In genomic region chr3:158920375-158920774, GRCh38 we compare ENCODE assay signal across 23 cellular contexts.
A peak's percentile ranks its signal among the peaks of the same experiment; 100 is the strongest.
DNase-seq lines count a peak whose midpoint lies in the region; TF ChIP-seq lines count a peak whose summit lies in the region.
"Had no signal": no experiment of that assay in that cellular context is flagged by ENCODE, and none has a peak within 500 bp of the region (broad histone marks: within the 10 kb centered on the region; RNA-seq: fewer than 3 reads in every experiment).

No MANE protein-coding gene starts in this region.

- H3K4me3 ChIP-seq in astrocyte of the spinal cord (ENCODE audit: low read depth, low read length): no peak overlapping the region
- H3K4me3 ChIP-seq in mesenchymal stem cell (ENCODE audit: insufficient read depth in 1 of 2, low read depth in 1 of 2, low read length in 2 of 2): no peak overlapping the region
- no peak overlapping the region for H3K4me3 ChIP-seq in tibial nerve
- H3K4me3 ChIP-seq: HAP-1, left lung, pancreas, smooth muscle cell had no signal

- no peak overlapping the region for H3K4me2 ChIP-seq in mesenchymal stem cell (ENCODE audit: low read length, poor library complexity, severe bottlenecking)
- H3K4me2 ChIP-seq: SK-N-SH, smooth muscle cell had no signal

- H3K27ac ChIP-seq in mesenchymal stem cell (ENCODE audit: low read length, poor library complexity, severe bottlenecking): no peak overlapping the region
- H3K27ac ChIP-seq in tibial nerve: no peak overlapping the region
- H3K27ac ChIP-seq: brain microvascular endothelial cell, left lung, pancreas had no signal

- no peak overlapping the region for H2BK12ac ChIP-seq in mesenchymal stem cell (ENCODE audit: low read length in 2 of 2)

- H2BK120ac ChIP-seq in mesenchymal stem cell (ENCODE audit: low read depth, low read length): no peak overlapping the region

- peak; percentile 31 for DNase-seq in EL
- peak; percentile 61 for DNase-seq in M059J (ENCODE audit: low read depth)
- DNase-seq in astrocyte of the spinal cord (ENCODE audit: low read depth, low spot score): peak; percentile 7
- peak; percentile 6 for DNase-seq in mesenchymal stem cell
- DNase-seq in tibial nerve (ENCODE audit: low spot score in 2 of 2): no peak
- DNase-seq in amniotic stem cell (lab: John Stamatoyannopoulos, UW): no peak
- DNase-seq in SIG-M5 treated with dmso at 0.1 percent for 504 hours (lab: John Stamatoyannopoulos, UW; ENCODE audit: unreplicated experiment): no peak
- DNase-seq: ACHN; activated CD4-positive, CD25-positive, alpha-beta regulatory T cell; activated CD8-positive, alpha-beta memory T cell treated with anti-CD3 and anti-CD28 coated beads, Interleukin-2, amount 10 ng/mL, durations not matched to agents 7 days and 5 days; activated naive CD4-positive, alpha-beta T cell; activated T-cell treated with anti-CD3 and anti-CD28 coated beads, Interleukin-2, amount 50 U/mL, for 72 hours; brain microvascular endothelial cell; IMR-90; left lung; NCI-H1048; NCI-H1694; pancreas; SK-N-SH; stimulated activated CD4-positive, alpha-beta T cell treated with anti-CD3 and anti-CD28 coated beads, Interleukin-1b, Interleukin-23, amount 100 ng/mL, for 48 hours; stimulated activated naive CD4-positive, alpha-beta T cell treated with Interleukin-2 at 50 U/mL for 16 hours had no signal

- H3K4ac ChIP-seq in mesenchymal stem cell (ENCODE audit: low read depth in 1 of 2, low read length in 2 of 2): no peak overlapping the region

- no peak overlapping the region for H2BK15ac ChIP-seq in mesenchymal stem cell (ENCODE audit: low read depth, poor library complexity, severe bottlenecking)

- H3K4me1 ChIP-seq in mesenchymal stem cell (ENCODE audit: control insufficient read depth, insufficient read depth, low read depth, low read length) (no peaks in the 10 kb centered on the region), tibial nerve (no peaks in the 10 kb centered on the region)
- H3K4me1 ChIP-seq: left lung, pancreas had no signal

- H3K79me1 ChIP-seq in mesenchymal stem cell (replicated peaks; ENCODE audit: low read length, poor library complexity, severe bottlenecking): no peaks in the 10 kb centered on the region

- TF ChIP-seq POLR2A in tibial nerve (IDR thresholded peaks at IDR 0.05): no peak

- H3K9me3 ChIP-seq in mesenchymal stem cell (ENCODE audit: control insufficient read depth, low read length) (no peaks in the 10 kb centered on the region), tibial nerve (no peaks in the 10 kb centered on the region)
- H3K9me3 ChIP-seq: HAP-1, left lung, SK-N-SH had no signal

- H3K18ac ChIP-seq in mesenchymal stem cell (ENCODE audit: low read depth in 1 of 2, low read length in 2 of 2): no peak overlapping the region

- H3K36me3 ChIP-seq in mesenchymal stem cell (ENCODE audit: control insufficient read depth in 1 of 2, insufficient read depth in 2 of 2, low read depth in 1 of 2, low read length in 2 of 2) (no peaks in the 10 kb centered on the region), tibial nerve (no peaks in the 10 kb centered on the region)
- H3K36me3 ChIP-seq: brain microvascular endothelial cell, HAP-1, left lung, pancreas had no signal

- no peak overlapping the region for H4K8ac ChIP-seq in mesenchymal stem cell (ENCODE audit: low read length)

- H3K14ac ChIP-seq in mesenchymal stem cell (ENCODE audit: low read length in 2 of 2): no peak overlapping the region

- H3K27me3 ChIP-seq in mesenchymal stem cell (ENCODE audit: control insufficient read depth in 1 of 2, insufficient read depth in 1 of 2, low read length in 2 of 2) (no peaks in the 10 kb centered on the region), tibial nerve (no peaks in the 10 kb centered on the region)
- H3K27me3 ChIP-seq: brain microvascular endothelial cell, left lung, pancreas had no signal

- no peak overlapping the region for H2AK5ac ChIP-seq in mesenchymal stem cell (ENCODE audit: low read length, severe bottlenecking)

- no peak overlapping the region for H3K9ac ChIP-seq in mesenchymal stem cell (ENCODE audit: low read length)
- H3K9ac ChIP-seq: SK-N-SH had no signal

- no peak overlapping the region for H4K91ac ChIP-seq in mesenchymal stem cell (ENCODE audit: low read length)

- in situ Hi-C loops in astrocyte of the spinal cord (cut with HindIII; ENCODE audit: low sequenced_read_pairs): no loop called here

- TF ChIP-seq CTCF in astrocyte of the spinal cord (IDR thresholded peaks at IDR 0.05; ENCODE audit: low read depth, low read length) (no peak), tibial nerve (IDR thresholded peaks at IDR 0.05) (no peak)

- no peak overlapping the region for H2AFZ ChIP-seq in mesenchymal stem cell (ENCODE audit: low read depth, low read length)

- TF ChIP-seq EP300 in tibial nerve (IDR thresholded peaks at IDR 0.05): no peak

- H3K23ac ChIP-seq in mesenchymal stem cell (ENCODE audit: low read length in 2 of 2): no peak overlapping the region

- H2BK5ac ChIP-seq in mesenchymal stem cell (ENCODE audit: low read depth, low read length, poor library complexity, severe bottlenecking): no peak overlapping the region

Comparison
In these comparisons a context has a peak if more than half of its experiments do, and no peak if none do; other contexts are left out.
1. DNase-seq: peak in EL (single experiment), M059J (single experiment), astrocyte of the spinal cord (single experiment) and mesenchymal stem cell (single experiment); none in tibial nerve (0 of 2), amniotic stem cell (single experiment) and SIG-M5 treated with dmso at 0.1 percent for 504 hours (single experiment).